1 cellular context compared by ENCODE assay signal in the genomic region with DNA sequence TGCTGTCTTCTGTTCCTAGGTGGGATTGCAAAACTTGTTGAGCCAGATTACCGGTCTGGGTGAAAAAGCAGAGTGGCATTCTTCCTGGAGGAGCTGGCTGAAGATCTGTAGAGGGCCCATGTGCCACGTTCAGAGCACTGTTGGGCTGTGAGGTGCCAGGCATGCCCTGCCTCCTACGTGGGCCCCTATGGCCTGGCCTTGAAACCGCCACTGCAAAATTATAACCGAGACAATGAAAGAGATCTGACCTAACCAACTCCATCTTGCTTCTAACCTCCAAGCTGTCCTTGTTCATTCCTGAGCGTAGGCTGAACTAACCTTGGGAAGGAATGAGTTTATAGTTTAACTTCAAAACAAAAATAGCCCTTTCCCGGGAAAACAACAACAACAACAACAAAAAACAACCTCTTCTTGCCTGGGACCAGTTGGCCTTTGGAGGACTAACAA.
TF ChIP-seq lines count a peak whose summit lies in the region.

No MANE protein-coding gene starts in this region.

TF ChIP-seq in endothelial cell of umbilical vein, 7 proteins besides CTCF, POLR2A, EP300 and RAD21 (continued from another document):
- TF ChIP-seq EZH2 (IDR thresholded peaks at IDR 0.05; ENCODE audit: borderline replicate concordance, low read depth, low read length, severe bottlenecking): no peak
- TF ChIP-seq, protein P1, sequence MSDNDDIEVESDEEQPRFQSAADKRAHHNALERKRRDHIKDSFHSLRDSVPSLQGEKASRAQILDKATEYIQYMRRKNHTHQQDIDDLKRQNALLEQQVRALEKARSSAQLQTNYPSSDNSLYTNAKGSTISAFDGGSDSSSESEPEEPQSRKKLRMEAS (IDR thresholded peaks at IDR 0.05; ENCODE audit: insufficient read depth, insufficient read length): no peak
- no peak for TF ChIP-seq MYC (IDR thresholded peaks at IDR 0.05; ENCODE audit: low read depth, low read length)
- TF ChIP-seq FOS (IDR thresholded peaks at IDR 0.05; ENCODE audit: borderline replicate concordance, insufficient read depth, low read length): no peak
